ENCODE assay signal across 24 cellular contexts in genomic region chr1:182877331-182877730, GRCh38. TPM values are rescaled to one million over a fixed set of nuclear protein-coding genes. Genes with fewer than 3 reads are reported as not detected.
DNase-seq lines count a peak whose midpoint lies in the region; ATAC-seq, FAIRE-seq and TF ChIP-seq lines count a peak whose summit lies in the region.
"Had no signal": no experiment of that assay in that cellular context is flagged by ENCODE, and none has a peak within 500 bp of the region (broad histone marks: within the 10 kb centered on the region; RNA-seq: fewer than 3 reads in every experiment).

No MANE protein-coding gene starts in this region.

- H3K27ac Mint-ChIP-seq in activated CD4-positive, alpha-beta T cell treated with anti-CD3 and anti-CD28 coated beads for 36 hours, result peak overlapping the region; percentile 73
- H3K27ac Mint-ChIP-seq in activated naive CD4-positive, alpha-beta T cell treated with anti-CD3 and anti-CD28 coated beads, Interleukin-2, amount 50 U/mL, for 24 hours, result peak overlapping the region; percentile 21
- H3K27ac Mint-ChIP-seq: IgD-negative memory B cell had no signal

- no peak overlapping the region for H2AFZ ChIP-seq in K562 (ENCODE audit: low read depth, low read length)
- H2AFZ ChIP-seq: GM23248 had no signal

- no peaks in the 10 kb centered on the region for H3K4me1 ChIP-seq in K562 (replicated peaks in 1 of 2; ENCODE audit: control insufficient read depth in 2 of 2, insufficient read depth in 2 of 2, low read length in 2 of 2)

- H3K36me3 Mint-ChIP-seq in activated CD4-positive, alpha-beta T cell treated with anti-CD3 and anti-CD28 coated beads for 36 hours (ENCODE audit: low read depth), result peaks cover 90% of the 10 kb centered on the region
- H3K36me3 Mint-ChIP-seq in activated naive CD4-positive, alpha-beta T cell treated with anti-CD3 and anti-CD28 coated beads, Interleukin-2, amount 50 U/mL, for 24 hours, result peaks cover 45% of the 10 kb centered on the region

- intact Hi-C loops in activated CD4-positive, alpha-beta T cell treated with anti-CD3 and anti-CD28 coated beads for 36 hours (cut with DNase I, micrococcal nuclease), result loop anchor here (5.0 to 10.0 kb wide), 2 partner anchors 35 to 667 kb away; no protein-coding TSS in a partner anchor
- intact Hi-C loops in K562 (cut with micrococcal nuclease), result no loop called here

- no peaks in the 10 kb centered on the region for H3K9me3 ChIP-seq in K562 (replicated peaks; ENCODE audit: control insufficient read depth, insufficient read depth, low read depth, low read length)

- ATAC-seq in activated CD4-positive, alpha-beta T cell treated with anti-CD3 and anti-CD28 coated beads for 36 hours, result no peak
- ATAC-seq in K562, result no peak

- H3K27me3 Mint-ChIP-seq in activated CD4-positive, alpha-beta T cell treated with anti-CD3 and anti-CD28 coated beads for 36 hours, result no peaks in the 10 kb centered on the region
- H3K27me3 Mint-ChIP-seq in activated naive CD4-positive, alpha-beta T cell treated with anti-CD3 and anti-CD28 coated beads, Interleukin-2, amount 50 U/mL, for 24 hours, result no peaks in the 10 kb centered on the region
- H3K27me3 Mint-ChIP-seq: IgD-negative memory B cell had no signal

- FAIRE-seq in K562 (lab: Jason Lieb, UNC), result no peak

- no peak for TF ChIP-seq CTCF in K562 (IDR thresholded peaks at IDR 0.05 in 2 of 3, conservative IDR thresholded peaks at IDR 0.05 in 1 of 3; ENCODE audit: insufficient read depth in 2 of 3, low read depth in 1 of 3, low read length in 3 of 3)

- no peak overlapping the region for H3K4me3 ChIP-seq in K562
- H3K4me3 ChIP-seq: GM23248 had no signal

- H3K4me1 Mint-ChIP-seq in activated CD4-positive, alpha-beta T cell treated with anti-CD3 and anti-CD28 coated beads for 36 hours, result peaks cover 39% of the 10 kb centered on the region
- peaks cover 28% of the 10 kb centered on the region for H3K4me1 Mint-ChIP-seq in activated naive CD4-positive, alpha-beta T cell treated with anti-CD3 and anti-CD28 coated beads, Interleukin-2, amount 50 U/mL, for 24 hours
- H3K4me1 Mint-ChIP-seq: IgD-negative memory B cell had no signal

- no peak for TF ChIP-seq EP300 in K562 (IDR thresholded peaks at IDR 0.05; ENCODE audit: low read length)

- no peak overlapping the region for H3K9ac ChIP-seq in K562 (ENCODE audit: insufficient read depth in 1 of 2, low read depth in 2 of 2, low read length in 2 of 2)
- H3K9ac ChIP-seq: GM23248 had no signal

- H3K36me3 ChIP-seq in K562 (ENCODE audit: control insufficient read depth, insufficient read depth, low read length), result peaks cover 100% of the 10 kb centered on the region

- H3K79me2 ChIP-seq in K562 (ENCODE audit: control insufficient read depth, insufficient read depth, low read length), result no peaks in the 10 kb centered on the region

- H3K4me2 ChIP-seq in K562 (ENCODE audit: insufficient read depth, low read length), result no peak overlapping the region

- POLR2A ChIA-PET in activated CD4-positive, alpha-beta T cell treated with anti-CD3 and anti-CD28 coated beads for 36 hours (lab: Charles Lee), result no interaction called here
- POLR2A ChIA-PET in K562 (lab: Yijun Ruan, JAX), result interaction anchor here (3.1 kb wide), 1 partner anchor 12 kb away, joined by 19 read pairs; no protein-coding TSS in a partner anchor

- no peak for TF ChIP-seq RAD21 in K562 (CRISPR knock-in tag; conservative IDR thresholded peaks at IDR 0.05 in 1 of 2, IDR thresholded peaks at IDR 0.05 in 1 of 2)

- no peaks in the 10 kb centered on the region for H3K27me3 ChIP-seq in K562 (ENCODE audit: control insufficient read depth in 2 of 2, insufficient read depth in 2 of 2, low read length in 2 of 2)

- no peak for DNase-seq in activated CD4-positive, alpha-beta T cell treated with anti-CD3 and anti-CD28 coated beads for 36 hours
- no peak for DNase-seq in activated CD4-positive, alpha-beta T cell treated with anti-CD3 and anti-CD28 coated beads, Interleukin-2, amount 50 U/mL, for 1 hour
- no peak for DNase-seq in activated naive CD4-positive, alpha-beta T cell treated with anti-CD3 and anti-CD28 coated beads, Interleukin-2, amount 50 U/mL, for 16 hours
- no peak for DNase-seq in K562 (ENCODE audit: extremely low read depth in 1 of 4, low spot score in 3 of 4)
- DNase-seq in putamen (ENCODE audit: low spot score), result no peak
- no peak for DNase-seq in T-helper 2 cell
- DNase-seq: ACHN, DMS53, GM23248, H7, NCI-H1092, NCI-H1417 treated with DMSO at 0.1 percent for 48 hours, NCI-H1694 treated with DMSO at 0.1 percent for 48 hours, NCI-H2081, NCI-H2171, NCI-H226, NCI-H510A, NCI-H69, Right ventricle myocardium superior, RPMI8226 had no signal

- no peak overlapping the region for H3K27ac ChIP-seq in K562 (ENCODE audit: extremely low read depth, low read depth, low read length)
- H3K27ac ChIP-seq: 22Rv1, GM23248, HL-60 had no signal

- no peak for TF ChIP-seq POLR2A in K562 (conservative IDR thresholded peaks at IDR 0.05)

- no peaks in the 10 kb centered on the region for H3K9me1 ChIP-seq in K562 (ENCODE audit: control insufficient read depth, insufficient read depth, low read length)

- H4K20me1 ChIP-seq in K562 (replicated peaks; ENCODE audit: control insufficient read depth, insufficient read depth, low read length), result no peaks in the 10 kb centered on the region; the same call in 1 of the 2 replicates

- no peak overlapping the region for H3K4me3 Mint-ChIP-seq in activated CD4-positive, alpha-beta T cell treated with anti-CD3 and anti-CD28 coated beads for 36 hours
- H3K4me3 Mint-ChIP-seq in activated naive CD4-positive, alpha-beta T cell treated with anti-CD3 and anti-CD28 coated beads, Interleukin-2, amount 50 U/mL, for 24 hours, result no peak overlapping the region
- H3K4me3 Mint-ChIP-seq: IgD-negative memory B cell had no signal

- in situ Hi-C loops in K562 (cut with MboI), result no loop called here

- H3K9me3 Mint-ChIP-seq in activated CD4-positive, alpha-beta T cell treated with anti-CD3 and anti-CD28 coated beads for 36 hours (ENCODE audit: low read depth), result no peaks in the 10 kb centered on the region
- no peaks in the 10 kb centered on the region for H3K9me3 Mint-ChIP-seq in activated naive CD4-positive, alpha-beta T cell treated with anti-CD3 and anti-CD28 coated beads, Interleukin-2, amount 50 U/mL, for 24 hours
- H3K9me3 Mint-ChIP-seq: IgD-negative memory B cell had no signal

- CTCF ChIA-PET in activated CD4-positive, alpha-beta T cell treated with anti-CD3 and anti-CD28 coated beads for 36 hours (lab: Charles Lee), result interaction anchor here (1.4 to 1.6 kb wide), 2 partner anchors 9 to 11 kb away, joined by 4 read pairs; no protein-coding TSS in a partner anchor
- CTCF ChIA-PET in K562 (lab: Yijun Ruan, JAX; ENCODE audit: low intra/inter-chr PET ratio), result no interaction called here

- no TSS peak for BruUV-seq in K562 (replicated peaks; lab: Mats Ljungman, UMichigan)

TF ChIP-seq in K562, 482 proteins besides CTCF, POLR2A, EP300 and RAD21:
- TF ChIP-seq GATA2 (CRISPR knock-in tag; IDR thresholded peaks at IDR 0.05), result no peak
- TF ChIP-seq JUND (IDR thresholded peaks at IDR 0.05; ENCODE audit: borderline replicate concordance, low read depth, low read length), result no peak
- TF ChIP-seq JUND (tag; IDR thresholded peaks at IDR 0.05; ENCODE audit: borderline replicate concordance, low read depth, low read length), result no peak
- TF ChIP-seq ZNF75A (CRISPR knock-in tag; IDR thresholded peaks at IDR 0.05), result no peak
- TF ChIP-seq SIN3B (IDR thresholded peaks at IDR 0.05; ENCODE audit: low read depth), result no peak
- TF ChIP-seq CBX8 (IDR thresholded peaks at IDR 0.05; ENCODE audit: borderline replicate concordance, extremely low read depth, low read depth, low read length, poor library complexity, severe bottlenecking), result no peak
- no peak for TF ChIP-seq IFI16 (CRISPR knock-in tag; IDR thresholded peaks at IDR 0.05)
- TF ChIP-seq RBM22 (IDR thresholded peaks at IDR 0.05; ENCODE audit: low read depth, low read length, poor library complexity, severe bottlenecking), result peak; percentile 6

RNA-seq across cellular contexts. Expression of gene DHX9, which starts 38.2 kb away (rescaled TPM):
- total RNA-seq in activated CD4-positive, alpha-beta T cell treated with anti-CD3 and anti-CD28 coated beads for 36 hours, result 100 to 1,000 TPM; 244 to 255 TPM
- 182 and 518 TPM in 2 replicates for total RNA-seq in K562 (2011; cell fraction: chromatin; rRNA removed; ENCODE audit: low replicate concordance)
- 112 and 145 TPM in 2 replicates for total RNA-seq in K562 (2011; cell fraction: nucleolus; rRNA removed)
- total RNA-seq in K562 (2011; cell fraction: nucleoplasm; rRNA removed), result 168 and 205 TPM in 2 replicates
- 234 and 269 TPM in 2 replicates for total RNA-seq in K562 (2014; rRNA removed)
- total RNA-seq in K562 (2014; rRNA removed; fragmentation: Illumina TruSeq; extraction: Trizol), result 355 and 364 TPM in 2 replicates
- 395 and 409 TPM in 2 replicates for total RNA-seq in K562 (2015; rRNA removed; fragmentation: Illumina TruSeq; extraction: Trizol)
- total RNA-seq in K562 (2021), result 329 and 341 TPM in 2 replicates
- polyA plus RNA-seq in K562 (2011; rRNA removed), result 241 and 373 TPM in 2 replicates
- polyA plus RNA-seq in K562 (2011; cell fraction: cytosol; rRNA removed), result 153 and 188 TPM in 2 replicates
- 193 and 234 TPM in 2 replicates for polyA plus RNA-seq in K562 (2011; cell fraction: nucleus; rRNA removed)
- polyA plus RNA-seq in K562 (2012), result 141 and 260 TPM in 2 replicates
- polyA plus RNA-seq in K562 (2014; fragmentation: Illumina TruSeq; extraction: Trizol), result 265 and 294 TPM in 2 replicates
- polyA plus RNA-seq in K562 (2014; fragmentation: Nextera tagmentation; extraction: Ambion mirVana), result 100 to 1,000 TPM; 100 to 246 TPM
- 275 and 300 TPM in 2 replicates for polyA plus RNA-seq in K562 (2014; rRNA removed)
- polyA minus RNA-seq in K562 (2011; rRNA and poly(A)+ RNA removed), result 621 and 707 TPM in 2 replicates
- polyA minus RNA-seq in K562 (2011; cell fraction: cytosol; rRNA and poly(A)+ RNA removed), result 125 and 221 TPM in 2 replicates
- 236 and 384 TPM in 2 replicates for polyA minus RNA-seq in K562 (2011; cell fraction: nucleus; rRNA and poly(A)+ RNA removed)
